ENCODE assay signal across 8 cellular contexts in the genomic region with DNA sequence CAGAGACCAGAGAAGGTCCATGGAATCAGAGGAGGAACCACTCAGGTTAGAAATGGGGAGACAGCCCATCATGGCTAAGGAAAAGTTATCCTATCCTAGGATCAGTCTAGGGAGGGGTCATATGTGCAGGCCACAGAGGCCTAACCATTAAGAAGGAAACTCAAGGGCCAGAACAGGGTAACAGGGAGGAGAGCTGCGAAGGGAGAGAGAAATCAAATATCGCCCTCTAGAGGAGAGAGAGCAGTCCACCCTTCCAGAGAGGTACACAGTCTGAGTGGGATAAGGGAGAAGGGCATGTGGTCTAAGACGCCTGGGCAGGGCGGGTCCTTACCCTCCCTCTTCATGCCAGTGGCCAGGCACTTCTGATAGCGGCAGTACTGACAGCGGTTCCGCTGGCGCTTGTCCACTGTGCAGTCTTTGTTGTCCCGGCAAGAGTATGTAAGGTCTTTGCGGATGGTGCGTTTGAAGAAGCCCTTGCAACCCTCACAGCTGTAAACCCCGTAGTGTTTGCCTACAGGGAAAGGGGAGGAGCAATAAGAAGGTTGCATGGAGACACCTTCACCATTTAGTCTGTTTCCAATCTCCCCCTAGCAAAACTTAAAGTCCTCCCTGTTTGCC. TPM values are rescaled to one million over a fixed set of nuclear protein-coding genes. Genes with fewer than 3 reads are reported as not detected.
A peak's percentile ranks its signal among the peaks of the same experiment; 100 is the strongest.
DNase-seq lines count a peak whose midpoint lies in the region; ATAC-seq and TF ChIP-seq lines count a peak whose summit lies in the region.

No MANE protein-coding gene starts in this region.

- peak overlapping the region; percentile 42 for H3K27ac Mint-ChIP-seq in activated CD8-positive, alpha-beta memory T cell treated with anti-CD3 and anti-CD28 coated beads, Interleukin-2, amount 10 ng/mL, durations not matched to agents 7 days and 5 days
- no peak overlapping the region for H3K27ac Mint-ChIP-seq in memory B cell

- no peak overlapping the region for H3K4me3 Mint-ChIP-seq in activated CD8-positive, alpha-beta memory T cell treated with anti-CD3 and anti-CD28 coated beads, Interleukin-2, amount 10 ng/mL, durations not matched to agents 7 days and 5 days
- no peak overlapping the region for H3K4me3 Mint-ChIP-seq in memory B cell

- CTCF ChIA-PET in activated CD8-positive, alpha-beta memory T cell treated with anti-CD3 and anti-CD28 coated beads, Interleukin-2, amount 10 ng/mL, durations not matched to agents 7 days and 5 days (lab: Charles Lee): interaction anchor here (0.6 to 4.2 kb wide), 29 partner anchors 8 to 263 kb away, joined by 3 to 46 read pairs (median 4); a partner anchor contains a TSS

- peaks cover 43% of the 10 kb centered on the region for H3K36me3 Mint-ChIP-seq in activated CD8-positive, alpha-beta memory T cell treated with anti-CD3 and anti-CD28 coated beads, Interleukin-2, amount 10 ng/mL, durations not matched to agents 7 days and 5 days
- H3K36me3 Mint-ChIP-seq in memory B cell: peaks cover 34% of the 10 kb centered on the region

- peak; percentile 53 to 86 (median 78) for TF ChIP-seq CTCF in dorsolateral prefrontal cortex (IDR thresholded peaks at IDR 0.05 in 54 of 56, conservative IDR thresholded peaks at IDR 0.05 in 2 of 56; ENCODE audit: low read depth in 1 of 56, partially characterized antibody in 56 of 56)

- H3K27me3 Mint-ChIP-seq in activated CD8-positive, alpha-beta memory T cell treated with anti-CD3 and anti-CD28 coated beads, Interleukin-2, amount 10 ng/mL, durations not matched to agents 7 days and 5 days: peaks cover 7% of the 10 kb centered on the region
- H3K27me3 Mint-ChIP-seq in memory B cell: peaks cover 2% of the 10 kb centered on the region

- intact Hi-C loops in dorsolateral prefrontal cortex (cut with DNase I): loop anchor here (1.0 to 10.0 kb wide), 5 partner anchors 35 to 1003 kb away; a partner anchor contains a TSS

- H3K4me1 Mint-ChIP-seq in activated CD8-positive, alpha-beta memory T cell treated with anti-CD3 and anti-CD28 coated beads, Interleukin-2, amount 10 ng/mL, durations not matched to agents 7 days and 5 days: peaks cover 46% of the 10 kb centered on the region
- H3K4me1 Mint-ChIP-seq in memory B cell: peaks cover 48% of the 10 kb centered on the region

- H3K9me3 Mint-ChIP-seq in activated CD8-positive, alpha-beta memory T cell treated with anti-CD3 and anti-CD28 coated beads, Interleukin-2, amount 10 ng/mL, durations not matched to agents 7 days and 5 days (ENCODE audit: low read depth): no peaks in the 10 kb centered on the region
- H3K9me3 Mint-ChIP-seq in memory B cell: no peaks in the 10 kb centered on the region

- no peak for DNase-seq in activated CD8-positive, alpha-beta memory T cell treated with anti-CD3 and anti-CD28 coated beads, Interleukin-2, amount 10 ng/mL, durations not matched to agents 7 days and 5 days
- DNase-seq in activated CD8-positive, alpha-beta memory T cell treated with anti-CD3 and anti-CD28 coated beads, Interleukin-2, amount 50 U/mL, for 48 hours: no peak
- DNase-seq in Kasumi-1 (lab: John Stamatoyannopoulos, UW): peak; percentile 82 to 92
- DNase-seq in dorsolateral prefrontal cortex: peak in 2 of 10 donors; percentile 10 to 45
- peak in 1 of 2 donors; percentile 49 for DNase-seq in memory B cell (ENCODE audit: low spot score in 2 of 2)

- ATAC-seq in activated CD8-positive, alpha-beta memory T cell treated with anti-CD3 and anti-CD28 coated beads, Interleukin-2, amount 10 ng/mL, durations not matched to agents 7 days and 5 days: peak; percentile 35
- peak; percentile 73 for ATAC-seq in SK-N-SH treated with all-trans-retinoic acid at 6 μM for 48 hours
- ATAC-seq in memory B cell (ENCODE audit: low read depth): peak; percentile 24
- ATAC-seq in GM21515 (IDR thresholded peaks at IDR 0.05; ENCODE audit: unreplicated experiment): no peak
- ATAC-seq in HG02840 (IDR thresholded peaks at IDR 0.05; ENCODE audit: low FRiP score, unreplicated experiment): no peak

- H3K27me3 ChIP-seq in dorsolateral prefrontal cortex: no peaks in the 10 kb centered on the region

- H3K27ac ChIP-seq in dorsolateral prefrontal cortex: peak overlapping the region in 30 of 59 donors; percentile 9 to 77 (median 42)

- peak overlapping the region in 13 of 59 donors; percentile 1 to 96 (median 19) for H3K4me3 ChIP-seq in dorsolateral prefrontal cortex

TF ChIP-seq in SK-N-SH treated with all-trans-retinoic acid at 6 μM for 48 hours, 23 proteins besides CTCF, POLR2A, EP300 and RAD21:
- TF ChIP-seq, protein P1, sequence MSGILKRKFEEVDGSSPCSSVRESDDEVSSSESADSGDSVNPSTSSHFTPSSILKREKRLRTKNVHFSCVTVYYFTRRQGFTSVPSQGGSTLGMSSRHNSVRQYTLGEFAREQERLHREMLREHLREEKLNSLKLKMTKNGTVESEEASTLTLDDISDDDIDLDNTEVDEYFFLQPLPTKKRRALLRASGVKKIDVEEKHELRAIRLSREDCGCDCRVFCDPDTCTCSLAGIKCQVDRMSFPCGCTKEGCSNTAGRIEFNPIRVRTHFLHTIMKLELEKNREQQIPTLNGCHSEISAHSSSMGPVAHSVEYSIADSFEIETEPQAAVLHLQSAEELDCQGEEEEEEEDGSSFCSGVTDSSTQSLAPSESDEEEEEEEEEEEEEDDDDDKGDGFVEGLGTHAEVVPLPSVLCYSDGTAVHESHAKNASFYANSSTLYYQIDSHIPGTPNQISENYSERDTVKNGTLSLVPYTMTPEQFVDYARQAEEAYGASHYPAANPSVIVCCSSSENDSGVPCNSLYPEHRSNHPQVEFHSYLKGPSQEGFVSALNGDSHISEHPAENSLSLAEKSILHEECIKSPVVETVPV (CRISPR knock-in tag; IDR thresholded peaks at IDR 0.05): no peak
- no peak for TF ChIP-seq ZNF565 (CRISPR knock-in tag; conservative IDR thresholded peaks at IDR 0.05; ENCODE audit: low read depth)

RNA-seq across cellular contexts. Expression of a gene that starts 2.9 kb away (rescaled TPM):
- total RNA-seq in activated CD8-positive, alpha-beta memory T cell treated with anti-CD3 and anti-CD28 coated beads, Interleukin-2, amount 10 ng/mL, durations not matched to agents 7 days and 5 days: 10 to 100 TPM; 36.0 to 38.9 TPM
- 10 to 100 TPM; 47.2 to 81.0 (median 62.9) TPM for total RNA-seq in dorsolateral prefrontal cortex

RNA-seq across cellular contexts. Expression of a gene that starts 3.1 kb away (rescaled TPM):
- 10 to 100 TPM; 50.1 to 63.9 TPM for total RNA-seq in activated CD8-positive, alpha-beta memory T cell treated with anti-CD3 and anti-CD28 coated beads, Interleukin-2, amount 10 ng/mL, durations not matched to agents 7 days and 5 days
- total RNA-seq in dorsolateral prefrontal cortex: 10 to 100 TPM; 23.7 to 48.3 (median 35.6) TPM

RNA-seq across cellular contexts. Expression of a gene that starts 5.3 kb away (rescaled TPM):
- total RNA-seq in activated CD8-positive, alpha-beta memory T cell treated with anti-CD3 and anti-CD28 coated beads, Interleukin-2, amount 10 ng/mL, durations not matched to agents 7 days and 5 days: under 1 TPM; 0.77 to 0.79 TPM
- total RNA-seq in dorsolateral prefrontal cortex: 10 to 100 TPM in 31 of 120 experiments, 1 to 10 TPM in 89; 3.6 to 21.1 (median 8.3) TPM

RNA-seq across cellular contexts. Expression of a gene that starts 6.9 kb away (rescaled TPM):
- total RNA-seq in activated CD8-positive, alpha-beta memory T cell treated with anti-CD3 and anti-CD28 coated beads, Interleukin-2, amount 10 ng/mL, durations not matched to agents 7 days and 5 days: 10 to 100 TPM; 18.6 to 20.9 TPM
- 10 to 100 TPM in 2 of 120 experiments, 1 to 10 TPM in 118; 2.0 to 15.0 (median 5.2) TPM for total RNA-seq in dorsolateral prefrontal cortex

RNA-seq across cellular contexts. Expression of a gene that starts 10.8 kb away (rescaled TPM):
- 10 to 100 TPM; 32.6 to 37.8 TPM for total RNA-seq in activated CD8-positive, alpha-beta memory T cell treated with anti-CD3 and anti-CD28 coated beads, Interleukin-2, amount 10 ng/mL, durations not matched to agents 7 days and 5 days
- 10 to 100 TPM; 36.6 to 62.1 (median 48.0) TPM for total RNA-seq in dorsolateral prefrontal cortex

Comparison
In these comparisons a context has a peak if more than half of its experiments do, and no peak if none do; other contexts are left out.
1. ATAC-seq: peak in activated CD8-positive, alpha-beta memory T cell treated with anti-CD3 and anti-CD28 coated beads, Interleukin-2, amount 10 ng/mL, durations not matched to agents 7 days and 5 days (single experiment), SK-N-SH treated with all-trans-retinoic acid at 6 μM for 48 hours (single experiment) and memory B cell (single experiment); none in GM21515 (single experiment) and HG02840 (single experiment).
2. DNase-seq: peak in Kasumi-1 (2 of 2); none in activated CD8-positive, alpha-beta memory T cell treated with anti-CD3 and anti-CD28 coated beads, Interleukin-2, amount 10 ng/mL, durations not matched to agents 7 days and 5 days (single experiment) and activated CD8-positive, alpha-beta memory T cell treated with anti-CD3 and anti-CD28 coated beads, Interleukin-2, amount 50 U/mL, for 48 hours (single experiment).